10 cellular contexts compared by ENCODE assay signal in genomic region chr2:43133336-43133707, GRCh38.
A peak's percentile ranks its signal among the peaks of the same experiment; 100 is the strongest.
DNase-seq lines count a peak whose midpoint lies in the region.
"Had no signal": no experiment of that assay in that cellular context is flagged by ENCODE, and none has a peak within 500 bp of the region (broad histone marks: within the 10 kb centered on the region; RNA-seq: fewer than 3 reads in every experiment).

No MANE protein-coding gene starts in this region.

- no peaks in the 10 kb centered on the region for H3K36me3 ChIP-seq in muscle layer of duodenum (ENCODE audit: control insufficient read depth in 1 of 2, insufficient read depth in 2 of 2, low read length in 2 of 2)

- H3K9me3 Mint-ChIP-seq in activated naive CD8-positive, alpha-beta T cell (ENCODE audit: low read depth) = no peaks in the 10 kb centered on the region

- H3K27me3 Mint-ChIP-seq in activated naive CD8-positive, alpha-beta T cell = no peaks in the 10 kb centered on the region

- peaks cover 94% of the 10 kb centered on the region for H3K4me1 Mint-ChIP-seq in activated naive CD8-positive, alpha-beta T cell (ENCODE audit: low read depth)

- no peaks in the 10 kb centered on the region for H3K9me3 ChIP-seq in muscle layer of duodenum (ENCODE audit: control insufficient read depth in 1 of 2, low read length in 2 of 2)
- H3K9me3 ChIP-seq: Caco-2 had no signal

- H3K27ac ChIP-seq in muscle layer of duodenum (ENCODE audit: low read length) = peak overlapping the region; percentile 77

- peak overlapping the region; percentile 69 for H3K4me3 Mint-ChIP-seq in activated naive CD8-positive, alpha-beta T cell

- H3K4me1 ChIP-seq in muscle layer of duodenum (ENCODE audit: control insufficient read depth in 1 of 2, insufficient read depth in 2 of 2, low read length in 2 of 2) = peaks cover 21% of the 10 kb centered on the region in 2 donors

- no peak overlapping the region for H3K4me3 ChIP-seq in muscle layer of duodenum (ENCODE audit: low read depth in 1 of 2, low read length in 2 of 2)
- H3K4me3 ChIP-seq: lung had no signal

- no peaks in the 10 kb centered on the region for H3K27me3 ChIP-seq in muscle layer of duodenum (ENCODE audit: low read depth, low read length)

- no peaks in the 10 kb centered on the region for H3K36me3 Mint-ChIP-seq in activated naive CD8-positive, alpha-beta T cell

- peak overlapping the region; percentile 97 for H3K27ac Mint-ChIP-seq in activated naive CD8-positive, alpha-beta T cell

- peak; percentile 22 for DNase-seq in stimulated activated CD4-positive, alpha-beta T cell treated with anti-CD3 and anti-CD28 coated beads, Interleukin-15, amount 100 ng/mL, for 24 hours
- no peak for DNase-seq in stimulated activated CD4-positive, alpha-beta T cell treated with anti-CD3 and anti-CD28 coated beads, Interleukin-4, amount 100 ng/mL, for 24 hours
- DNase-seq in dermis blood vessel endothelial cell (no peak), H4 (ENCODE audit: low spot score) (no peak), Ammon's horn (ENCODE audit: low spot score) (no peak)
- DNase-seq in stimulated activated CD4-positive, alpha-beta T cell treated with anti-CD3 and anti-CD28 coated beads, Interleukin-2, amount 100 ng/mL, for 48 hours = no peak
- DNase-seq: Caco-2 had no signal
